ENCODE assay signal across 19 cellular contexts in the genomic region with DNA sequence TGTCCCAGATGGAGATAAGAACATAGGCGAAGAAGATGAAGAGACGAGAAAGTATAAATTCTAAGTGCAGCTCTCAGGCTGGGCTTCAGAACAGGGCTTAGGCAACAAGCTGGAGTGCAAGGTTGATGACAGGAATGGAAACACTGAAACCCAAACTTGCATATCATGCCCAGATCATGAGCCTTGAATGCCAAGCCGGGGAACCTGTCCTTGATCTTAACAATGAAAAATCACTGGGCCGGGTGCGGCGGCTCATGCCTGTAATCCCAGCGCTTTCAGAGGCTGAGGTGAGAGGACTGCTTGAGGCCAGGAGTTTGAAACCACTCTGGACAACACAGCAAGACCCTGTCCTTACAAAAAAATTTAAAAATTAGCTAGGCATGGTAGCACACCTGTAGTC. TPM values are rescaled to one million over a fixed set of nuclear protein-coding genes. Genes with fewer than 3 reads are reported as not detected.
DNase-seq lines count a peak whose midpoint lies in the region; ATAC-seq, FAIRE-seq and TF ChIP-seq lines count a peak whose summit lies in the region.
"Had no signal": no experiment of that assay in that cellular context is flagged by ENCODE, and none has a peak within 500 bp of the region (broad histone marks: within the 10 kb centered on the region; RNA-seq: fewer than 3 reads in every experiment).

No MANE protein-coding gene starts in this region.

- no peak for ATAC-seq in activated T-helper 17 cell treated with anti-CD3 and anti-CD28 coated beads, Interleukin-2, amount 50 U/mL, for 72 hours (replicated peaks)
- no peak for ATAC-seq in GM18505 (IDR thresholded peaks at IDR 0.05; ENCODE audit: unreplicated experiment)
- ATAC-seq: K562 had no signal

- H3K9me3 Mint-ChIP-seq in HFFc6 (no peaks in the 10 kb centered on the region), glutamatergic neuron (ENCODE audit: unreplicated experiment) (peaks cover 14% of the 10 kb centered on the region)
- H3K9me3 Mint-ChIP-seq in activated T-helper 17 cell treated with anti-CD3 and anti-CD28 coated beads, Interleukin-2, amount 50 U/mL, for 72 hours = no peaks in the 10 kb centered on the region

- no peak for TF ChIP-seq CTCF in HFFc6 (IDR thresholded peaks at IDR 0.05)
- no peak for TF ChIP-seq CTCF in glutamatergic neuron (IDR thresholded peaks at IDR 0.05; ENCODE audit: partially characterized antibody, unreplicated experiment)

- H3K4me3 Mint-ChIP-seq in HFFc6 (no peak overlapping the region), glutamatergic neuron (ENCODE audit: unreplicated experiment) (peak overlapping the region; percentile 35)
- H3K4me3 Mint-ChIP-seq in activated T-helper 17 cell treated with anti-CD3 and anti-CD28 coated beads, Interleukin-2, amount 50 U/mL, for 72 hours = no peak overlapping the region
- H3K4me3 Mint-ChIP-seq: CD4-positive, CD25-positive, alpha-beta regulatory T cell; CD8-positive, alpha-beta memory T cell; H9 had no signal

- FAIRE-seq in GM19239 (lab: Jason Lieb, UNC) = no peak
- FAIRE-seq: A204.1, D721Med, GM12892, H1, K562 had no signal

- no peak for DNase-seq in HFFc6
- no peak for DNase-seq in glutamatergic neuron
- no peak for DNase-seq in GM19239 (ENCODE audit: insufficient read length, low spot score)
- DNase-seq in RPMI8226 = no peak
- DNase-seq: ACHN; BE2C; C1 segment of cervical spinal cord; CD4-positive, CD25-positive, alpha-beta regulatory T cell; CD8-positive, alpha-beta memory T cell; COR-L47; GDM1; H9 had no signal

- H3K27ac Mint-ChIP-seq in HFFc6 (peak overlapping the region; percentile 35), glutamatergic neuron (ENCODE audit: unreplicated experiment) (peak overlapping the region; percentile 9)
- H3K27ac Mint-ChIP-seq in activated T-helper 17 cell treated with anti-CD3 and anti-CD28 coated beads, Interleukin-2, amount 50 U/mL, for 72 hours = peak overlapping the region; percentile 43
- H3K27ac Mint-ChIP-seq: CD4-positive, CD25-positive, alpha-beta regulatory T cell; H9 had no signal

- TF ChIP-seq POLR2A in GM18505 (IDR thresholded peaks at IDR 0.05; ENCODE audit: borderline replicate concordance, extremely low read depth, insufficient read depth, insufficient read length) = no peak

- H3K27me3 Mint-ChIP-seq in HFFc6 (ENCODE audit: insufficient read depth) = peaks cover 3% of the 10 kb centered on the region
- H3K27me3 Mint-ChIP-seq in activated T-helper 17 cell treated with anti-CD3 and anti-CD28 coated beads, Interleukin-2, amount 50 U/mL, for 72 hours = no peaks in the 10 kb centered on the region
- peaks cover 1% of the 10 kb centered on the region for H3K27me3 Mint-ChIP-seq in glutamatergic neuron (ENCODE audit: unreplicated experiment)
- H3K27me3 Mint-ChIP-seq: CD4-positive, CD25-positive, alpha-beta regulatory T cell had no signal

- H3K36me3 Mint-ChIP-seq in HFFc6 (ENCODE audit: low read depth) = peaks cover 40% of the 10 kb centered on the region
- H3K36me3 Mint-ChIP-seq in activated T-helper 17 cell treated with anti-CD3 and anti-CD28 coated beads, Interleukin-2, amount 50 U/mL, for 72 hours (ENCODE audit: low read depth) = no peaks in the 10 kb centered on the region
- H3K36me3 Mint-ChIP-seq in glutamatergic neuron (ENCODE audit: unreplicated experiment) = no peaks in the 10 kb centered on the region

- H3K4me1 Mint-ChIP-seq in HFFc6 (ENCODE audit: low read depth) (peaks cover 51% of the 10 kb centered on the region), glutamatergic neuron (ENCODE audit: low read depth, unreplicated experiment) (peaks cover 63% of the 10 kb centered on the region)
- H3K4me1 Mint-ChIP-seq in activated T-helper 17 cell treated with anti-CD3 and anti-CD28 coated beads, Interleukin-2, amount 50 U/mL, for 72 hours = peaks cover 12% of the 10 kb centered on the region

RNA-seq across cellular contexts. Expression of gene AFAP1, which starts 17.2 kb away (rescaled TPM):
- 100 to 1,000 TPM in 5 of 6 experiments, 10 to 100 TPM in 1; 99.7 to 116 (median 107) TPM for total RNA-seq in HFFc6 (2021; fragmentation: NEBNext Ultra II Directional; extraction: Animal tissue kit (Norgen Biotek cat#: 25700))
- 10 to 100 TPM; 20.1 to 29.8 TPM for total RNA-seq in activated T-helper 17 cell treated with anti-CD3 and anti-CD28 coated beads, Interleukin-2, amount 50 U/mL, for 72 hours
- total RNA-seq in glutamatergic neuron (ENCODE audit: unreplicated experiment) = 528 TPM
